Comparison of ENCODE assay signal across 11 cellular contexts in the genomic region with DNA sequence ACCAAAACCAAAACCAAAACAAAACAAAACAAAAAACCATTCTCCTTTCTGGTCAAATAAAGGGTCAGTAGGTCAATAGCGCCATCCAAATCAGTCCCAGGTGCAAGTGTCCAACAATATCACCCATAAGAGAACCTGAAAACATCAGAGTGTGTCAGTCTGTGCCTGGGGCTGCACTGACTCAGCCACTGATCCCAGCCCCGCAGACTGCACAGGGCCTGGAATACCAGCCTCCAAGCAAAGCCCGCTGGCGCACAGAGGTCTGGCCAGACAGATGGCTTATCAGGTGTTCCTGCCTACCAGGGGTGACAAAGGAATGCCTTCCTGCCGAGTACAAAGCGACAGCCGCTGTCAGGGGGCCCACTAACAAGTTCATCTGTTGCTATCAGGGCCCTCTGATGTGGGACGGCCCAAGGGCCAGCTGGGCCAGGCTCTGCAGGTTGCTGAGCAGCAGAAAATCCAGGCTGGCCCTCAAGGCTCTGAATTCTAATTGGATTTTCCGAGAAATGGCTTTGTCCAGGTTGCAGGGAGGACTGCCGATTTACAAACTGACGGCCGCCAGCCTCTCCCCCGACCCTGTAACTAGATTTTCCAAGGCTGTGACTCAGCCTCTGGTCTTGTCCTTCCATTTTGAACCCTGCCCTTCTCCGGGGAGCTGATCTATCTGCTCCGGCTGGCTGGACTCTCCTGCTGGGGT. TPM values are rescaled to one million over a fixed set of nuclear protein-coding genes. Genes with fewer than 3 reads are reported as not detected.
DNase-seq lines count a peak whose midpoint lies in the region; ATAC-seq, FAIRE-seq and TF ChIP-seq lines count a peak whose summit lies in the region.
"Had no signal": no experiment of that assay in that cellular context is flagged by ENCODE, and none has a peak within 500 bp of the region (broad histone marks: within the 10 kb centered on the region; RNA-seq: fewer than 3 reads in every experiment).

No MANE protein-coding gene starts in this region.

- H2AFZ ChIP-seq in GM12878 (ENCODE audit: control insufficient read depth, low read depth, low read length) = no peak overlapping the region

- in situ Hi-C loops in GM12878 (cut with MboI) = no loop called here

- TF ChIP-seq EP300 in GM12878 (IDR thresholded peaks at IDR 0.05; ENCODE audit: borderline replicate concordance in 1 of 2, control insufficient read depth in 1 of 2, low read depth in 2 of 2, low read length in 2 of 2) = no peak
- TF ChIP-seq EP300 in esophagus muscularis mucosa (IDR thresholded peaks at IDR 0.05) = no peak

- ATAC-seq in GM12878 = peak; percentile 25; the same call in 1 of the 3 replicates
- no peak for ATAC-seq in activated T-helper 17 cell treated with anti-CD3 and anti-CD28 coated beads, Interleukin-2, amount 50 U/mL, for 72 hours (replicated peaks)
- ATAC-seq in GM21576 (IDR thresholded peaks at IDR 0.05; ENCODE audit: unreplicated experiment) = no peak

- no peaks in the 10 kb centered on the region for H3K36me3 Mint-ChIP-seq in Caco-2 (ENCODE audit: insufficient read depth, unreplicated experiment)
- no peaks in the 10 kb centered on the region for H3K36me3 Mint-ChIP-seq in activated T-helper 17 cell treated with anti-CD3 and anti-CD28 coated beads, Interleukin-2, amount 50 U/mL, for 72 hours (ENCODE audit: low read depth)

- H3K4me1 ChIP-seq in Caco-2 = peaks cover 8% of the 10 kb centered on the region
- no peaks in the 10 kb centered on the region; the same call in 1 of the 2 replicates for H3K4me1 ChIP-seq in GM12878 (ENCODE audit: control insufficient read depth, insufficient read depth, low read length)
- peaks cover 0 to 10% (median 8%) of the 10 kb centered on the region in 4 donors for H3K4me1 ChIP-seq in esophagus muscularis mucosa

- H3K27ac ChIP-seq in GM12878 (ENCODE audit: control insufficient read depth, insufficient read depth) = no peak overlapping the region
- no peak overlapping the region for H3K27ac ChIP-seq in esophagus muscularis mucosa (replicated peaks in 1 of 4)

- intact Hi-C loops in Caco-2 (cut with micrococcal nuclease; ENCODE audit: unreplicated experiment) (loop anchor here (1.0 kb wide), 2 partner anchors 12 to 49 kb away; no protein-coding TSS in a partner anchor), GM12878 (cut with micrococcal nuclease; ENCODE audit: unreplicated experiment) (no loop called here), esophagus muscularis mucosa (cut with DNase I) (no loop called here)

- CTCF ChIA-PET in Caco-2 (lab: Charles Lee) = interaction anchor here (0.6 to 1.2 kb wide), 2 partner anchors 12 to 133 kb away, joined by 3 to 4 read pairs; no protein-coding TSS in a partner anchor
- CTCF ChIA-PET in GM12878 (lab: Yijun Ruan, JAX) = interaction anchor here (2.0 kb wide), 1 partner anchor 133 kb away, joined by 6 read pairs; no protein-coding TSS in a partner anchor

- no peaks in the 10 kb centered on the region for H3K27me3 Mint-ChIP-seq in Caco-2 (ENCODE audit: insufficient read depth, unreplicated experiment)
- peaks cover 51% of the 10 kb centered on the region for H3K27me3 Mint-ChIP-seq in activated T-helper 17 cell treated with anti-CD3 and anti-CD28 coated beads, Interleukin-2, amount 50 U/mL, for 72 hours

- SMC1A ChIA-PET in GM12878 (lab: Charles Lee; ENCODE audit: uncharacterized antibody, unreplicated experiment) = interaction anchor here (1.7 to 3.0 kb wide), 3 partner anchors 9 to 132 kb away, joined by 5 to 12 read pairs (median 5); no protein-coding TSS in a partner anchor

- DNase-seq in Caco-2 (peak; percentile 88 to 93), NCI-H1694 (lab: John Stamatoyannopoulos, UW) (peak; percentile 41), GM12878 (ENCODE audit: low read depth, low spot score) (no peak), islet precursor cell (peak; percentile 100), esophagus muscularis mucosa (ENCODE audit: extremely low spot score) (no peak)
- no peak for DNase-seq in stimulated activated CD4-positive, alpha-beta T cell treated with anti-CD3 and anti-CD28 coated beads, Interleukin-1b, Interleukin-23, amount 100 ng/mL, for 48 hours
- DNase-seq: foreskin melanocyte; stimulated activated CD4-positive, alpha-beta T cell treated with anti-CD3 and anti-CD28 coated beads, Interleukin-12 subunit alpha, Interleukin-12 subunit beta, amount 100 ng/mL, for 4 hours had no signal

- H4K20me1 ChIP-seq in GM12878 (ENCODE audit: control insufficient read depth, insufficient read depth) = no peaks in the 10 kb centered on the region

- H3K27me3 ChIP-seq in Caco-2 (replicated peaks; ENCODE audit: control insufficient read depth, insufficient read depth, low read length) = no peaks in the 10 kb centered on the region
- H3K27me3 ChIP-seq in GM12878 (replicated peaks in 1 of 2; ENCODE audit: control insufficient read depth in 2 of 2, insufficient read depth in 2 of 2, low read length in 1 of 2) = no peaks in the 10 kb centered on the region; a peak in 1 of 4 replicates
- H3K27me3 ChIP-seq in esophagus muscularis mucosa = peaks cover 0 to 4% (median 0%) of the 10 kb centered on the region in 4 donors

- RAD21 ChIA-PET in GM12878 (lab: Charles Lee; ENCODE audit: unreplicated experiment) = interaction anchor here (0.7 to 1.0 kb wide), 3 partner anchors 12 to 92 kb away, joined by 3 to 4 read pairs (median 3); no protein-coding TSS in a partner anchor

- WGBS in GM12878 (ENCODE audit: insufficient coverage, insufficient replicate concordance, low lambda C conversion rate, missing lambda C conversion rate) = 41% methylated on average over 15 of the region's 15 CpGs
- WGBS in esophagus muscularis mucosa = 75% methylated on average over 12 of the region's 15 CpGs

- H3K9me3 ChIP-seq in Caco-2 (no peaks in the 10 kb centered on the region), GM12878 (replicated peaks; ENCODE audit: control insufficient read depth, insufficient read depth, low read length) (no peaks in the 10 kb centered on the region; the same call in 2 of the 3 replicates), esophagus muscularis mucosa (no peaks in the 10 kb centered on the region)

- H3K27ac Mint-ChIP-seq in Caco-2 (ENCODE audit: unreplicated experiment) = peak overlapping the region; percentile 66
- no peak overlapping the region for H3K27ac Mint-ChIP-seq in activated T-helper 17 cell treated with anti-CD3 and anti-CD28 coated beads, Interleukin-2, amount 50 U/mL, for 72 hours

- no peak overlapping the region for H3K4me3 Mint-ChIP-seq in Caco-2 (ENCODE audit: unreplicated experiment)
- no peak overlapping the region for H3K4me3 Mint-ChIP-seq in activated T-helper 17 cell treated with anti-CD3 and anti-CD28 coated beads, Interleukin-2, amount 50 U/mL, for 72 hours
- H3K4me3 Mint-ChIP-seq: central memory CD8-positive, alpha-beta T cell had no signal

- H3K4me3 ChIP-seq in Caco-2 (ENCODE audit: low read depth, low read length) = no peak overlapping the region
- no peak overlapping the region for H3K4me3 ChIP-seq in GM12878
- no peak overlapping the region for H3K4me3 ChIP-seq in esophagus muscularis mucosa

- TF ChIP-seq POLR2A in GM12878 (IDR thresholded peaks at IDR 0.05; ENCODE audit: low read depth, low read length) (no peak), esophagus muscularis mucosa (IDR thresholded peaks at IDR 0.05; ENCODE audit: low read depth) (no peak)

- peaks cover 23% of the 10 kb centered on the region for H3K4me1 Mint-ChIP-seq in Caco-2 (ENCODE audit: low read depth, unreplicated experiment)
- H3K4me1 Mint-ChIP-seq in activated T-helper 17 cell treated with anti-CD3 and anti-CD28 coated beads, Interleukin-2, amount 50 U/mL, for 72 hours = peaks cover 5% of the 10 kb centered on the region
- H3K4me1 Mint-ChIP-seq: central memory CD8-positive, alpha-beta T cell had no signal

- TF ChIP-seq CTCF in Caco-2 (IDR thresholded peaks at IDR 0.05; ENCODE audit: insufficient read depth in 1 of 2, low read depth in 1 of 2, low read length in 1 of 2, severe bottlenecking in 1 of 2, unreplicated experiment in 1 of 2) (no peak), GM12878 (IDR thresholded peaks at IDR 0.05 in 2 of 3, conservative IDR thresholded peaks at IDR 0.05 in 1 of 3; ENCODE audit: control insufficient read depth in 2 of 3, extremely low read depth in 1 of 3, insufficient read depth in 1 of 3, low read depth in 3 of 3, low read length in 3 of 3) (no peak), esophagus muscularis mucosa (IDR thresholded peaks at IDR 0.05) (no peak)

- no peaks in the 10 kb centered on the region for H3K9me3 Mint-ChIP-seq in Caco-2 (ENCODE audit: unreplicated experiment)
- H3K9me3 Mint-ChIP-seq in activated T-helper 17 cell treated with anti-CD3 and anti-CD28 coated beads, Interleukin-2, amount 50 U/mL, for 72 hours = no peaks in the 10 kb centered on the region
- H3K9me3 Mint-ChIP-seq: central memory CD8-positive, alpha-beta T cell had no signal

- POLR2A ChIA-PET in Caco-2 (lab: Charles Lee) (interaction anchor here (1.2 kb wide), 1 partner anchor 12 kb away, joined by 4 read pairs; no protein-coding TSS in a partner anchor), GM12878 (lab: Charles Lee) (no interaction called here)

- no peak overlapping the region for H3K9ac ChIP-seq in GM12878 (ENCODE audit: control insufficient read depth, insufficient read depth, low read length)

- H3K79me2 ChIP-seq in GM12878 (ENCODE audit: control insufficient read depth, insufficient read depth, low read length) = no peaks in the 10 kb centered on the region

- FAIRE-seq in GM12878 (lab: Jason Lieb, UNC) = no peak

- H3K36me3 ChIP-seq in Caco-2 (ENCODE audit: control insufficient read depth, insufficient read depth, low read length) = no peaks in the 10 kb centered on the region
- H3K36me3 ChIP-seq in GM12878 (ENCODE audit: control insufficient read depth in 2 of 2, insufficient read depth in 2 of 2, low read length in 1 of 2) = no peaks in the 10 kb centered on the region
- no peaks in the 10 kb centered on the region for H3K36me3 ChIP-seq in esophagus muscularis mucosa

- no peak overlapping the region for H3K4me2 ChIP-seq in GM12878 (ENCODE audit: control insufficient read depth, insufficient read depth)

- no TSS peak for BruUV-seq in Caco-2 (replicated peaks; lab: Mats Ljungman, UMichigan)
- no TSS peak for BruUV-seq in GM12878 (replicated peaks; lab: Mats Ljungman, UMichigan)

- no peak for TF ChIP-seq RAD21 in GM12878 (IDR thresholded peaks at IDR 0.05; ENCODE audit: insufficient read depth, low read depth, low read length)

RNA-seq across cellular contexts. Expression of a gene that starts 13.7 kb away (rescaled TPM):
- total RNA-seq in Caco-2 (2022) = 24.7 and 25.0 TPM in 2 replicates
- total RNA-seq in GM12878 (2013; cell fraction: nucleolus; rRNA removed) = 5.5 and 5.8 TPM in 2 replicates
- 3.0 and 3.2 TPM in 2 replicates for total RNA-seq in GM12878 (2014; rRNA removed)
- 1.7 and 2.0 TPM in 2 replicates for total RNA-seq in GM12878 (2014; rRNA removed; fragmentation: Illumina TruSeq; extraction: Trizol)
- 4.2 TPM in 2 replicates for total RNA-seq in GM12878 (2021)
- polyA plus RNA-seq in GM12878 (2011; ENCODE audit: low read depth) = 1.9 TPM
- 2.1 and 3.2 TPM in 2 replicates for polyA plus RNA-seq in GM12878 (2011; rRNA removed)
- polyA plus RNA-seq in GM12878 (2011; cell fraction: cytosol; rRNA removed) = 3.2 TPM in 2 replicates
- polyA plus RNA-seq in GM12878 (2011; cell fraction: nucleus; rRNA removed) = 2.3 and 2.7 TPM in 2 replicates
- 2.9 and 4.9 TPM in 2 replicates for polyA plus RNA-seq in GM12878 (2012)
- polyA plus RNA-seq in GM12878 (2014; fragmentation: Illumina TruSeq; extraction: Trizol) = 1.7 and 3.2 TPM in 2 replicates
- polyA plus RNA-seq in GM12878 (2014; fragmentation: Nextera tagmentation; extraction: Ambion mirVana) = under 1 TPM; 0.55 to 0.93 TPM
- polyA plus RNA-seq in GM12878 (2014; rRNA removed) = 3.9 and 4.8 TPM in 2 replicates
- 1 to 10 TPM; 2.2 to 3.6 TPM for polyA plus RNA-seq in GM12878 (2016; fragmentation: Nextera tagmentation; extraction: Ambion mirVana)
- polyA minus RNA-seq in GM12878 (2011; rRNA and poly(A)+ RNA removed) = 1.5 and 2.5 TPM in 2 replicates
- 0.67 and 0.94 TPM in 2 replicates for polyA minus RNA-seq in GM12878 (2011; cell fraction: cytosol; rRNA and poly(A)+ RNA removed)
- polyA minus RNA-seq in GM12878 (2011; cell fraction: nucleus; rRNA and poly(A)+ RNA removed) = 0.67 and 1.1 TPM in 2 replicates
- 10 to 100 TPM in 3 of 4 donors, 1 to 10 TPM in 1; 8.6 to 17.2 (median 11.4) TPM for total RNA-seq in esophagus muscularis mucosa
- not detected for total RNA-seq in activated T-helper 17 cell treated with anti-CD3 and anti-CD28 coated beads, Interleukin-2, amount 50 U/mL, for 72 hours

Comparison
In these comparisons a context has a peak if more than half of its experiments do, and no peak if none do; other contexts are left out.
1. DNase-seq: peak in Caco-2 (2 of 2), NCI-H1694 (single experiment) and islet precursor cell (single experiment); none in GM12878 (single experiment), esophagus muscularis mucosa (single experiment) and stimulated activated CD4-positive, alpha-beta T cell treated with anti-CD3 and anti-CD28 coated beads, Interleukin-1b, Interleukin-23, amount 100 ng/mL, for 48 hours (single experiment).